In the genomic region with DNA sequence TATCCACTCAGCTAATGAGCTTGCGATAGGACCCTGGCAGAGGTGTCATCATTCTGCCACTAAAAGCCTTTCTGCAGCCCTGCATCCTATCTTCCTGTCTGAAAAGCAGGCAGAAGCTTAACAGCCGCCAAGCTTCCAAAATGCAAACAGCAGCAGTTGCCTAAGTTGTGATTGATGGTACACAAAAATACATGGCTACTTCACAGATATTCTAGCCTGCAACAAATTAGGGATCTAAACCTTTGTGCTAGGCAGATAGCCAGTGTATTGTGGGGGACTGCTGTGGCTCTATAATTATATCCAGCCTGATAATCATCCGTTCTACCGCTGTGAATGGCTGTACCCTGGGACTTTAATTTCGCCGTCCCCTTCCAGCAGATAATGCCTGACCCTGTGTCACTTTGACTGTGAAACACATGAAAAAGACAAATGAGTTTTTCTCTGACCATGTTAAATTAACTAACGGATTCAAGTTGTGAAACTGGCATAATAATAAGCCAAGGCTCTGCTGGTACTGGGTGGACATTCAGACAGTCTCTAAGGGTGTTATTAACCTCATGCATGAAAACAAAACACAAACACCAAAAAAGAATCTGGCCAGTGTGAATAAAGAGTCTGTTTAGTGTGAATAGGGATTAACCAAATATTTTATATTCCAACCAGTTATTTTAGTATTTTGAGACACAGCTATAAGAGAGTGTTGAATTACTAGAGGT, we compare ENCODE assay signal across 15 cellular contexts. TPM values are rescaled to one million over a fixed set of nuclear protein-coding genes. Genes with fewer than 3 reads are reported as not detected.
DNase-seq lines count a peak whose midpoint lies in the region; ATAC-seq and TF ChIP-seq lines count a peak whose summit lies in the region.
"Had no signal": no experiment of that assay in that cellular context is flagged by ENCODE, and none has a peak within 500 bp of the region (broad histone marks: within the 10 kb centered on the region; RNA-seq: fewer than 3 reads in every experiment).

No MANE protein-coding gene starts in this region.

- H3K4me1 ChIP-seq in mesodermal cell (ENCODE audit: control insufficient read depth, insufficient read depth, low read length, poor library complexity, severe bottlenecking) (peaks cover 17% of the 10 kb centered on the region), upper lobe of left lung (peaks cover 0 to 9% (median 4%) of the 10 kb centered on the region in 4 donors), vagina (peaks cover 19% of the 10 kb centered on the region)

- TF ChIP-seq POLR2A in upper lobe of left lung (IDR thresholded peaks at IDR 0.05): no peak
- no peak for TF ChIP-seq POLR2A in erythroblast (IDR thresholded peaks at IDR 0.05; ENCODE audit: low read length)
- TF ChIP-seq POLR2A in vagina (IDR thresholded peaks at IDR 0.05): no peak

- H3K27ac ChIP-seq in mesodermal cell (ENCODE audit: low read depth, low read length, severe bottlenecking): peak overlapping the region; percentile 36
- H3K27ac ChIP-seq in upper lobe of left lung: no peak overlapping the region
- H3K27ac ChIP-seq in vagina: no peak overlapping the region
- H3K27ac ChIP-seq: thoracic aorta had no signal

- no peak overlapping the region for H3K4me3 ChIP-seq in mesodermal cell (ENCODE audit: extremely low read depth, insufficient read depth, low read length, poor library complexity, severe bottlenecking)
- no peak overlapping the region for H3K4me3 ChIP-seq in upper lobe of left lung
- no peak overlapping the region for H3K4me3 ChIP-seq in vagina
- H3K4me3 ChIP-seq: thoracic aorta had no signal

- TF ChIP-seq EP300 in upper lobe of left lung (IDR thresholded peaks at IDR 0.05): no peak

- no peaks in the 10 kb centered on the region for H3K9me3 Mint-ChIP-seq in brain
- H3K9me3 Mint-ChIP-seq in stimulated activated naive CD8-positive, alpha-beta T cell treated with anti-CD3 and anti-CD28 coated beads, Interleukin-15, amount 100 ng/mL, for 72 hours: no peaks in the 10 kb centered on the region
- H3K9me3 Mint-ChIP-seq: activated T-helper 1 cell treated with anti-CD3 and anti-CD28 coated beads, Interleukin-12 subunit alpha, Interleukin-12 subunit beta, Interleukin-2, Interleukin-4 antibody, amounts not matched to agents 30 ng/mL and 10 ng/mL and 1 ng/mL, durations not matched to agents 14 hours and 24 hours and 36 hours; IgD-negative memory B cell; naive B cell had no signal

- DNase-seq in left ventricle myocardium superior: no peak
- DNase-seq in cardiac septum (ENCODE audit: low spot score): no peak
- no peak for DNase-seq in upper lobe of left lung
- no peak for DNase-seq in erythroblast (lab: John Stamatoyannopoulos, UW)
- DNase-seq in stimulated activated naive CD8-positive, alpha-beta T cell treated with anti-CD3 and anti-CD28 coated beads, Interleukin-15, amount 100 ng/mL, for 72 hours: no peak
- no peak for DNase-seq in vagina (ENCODE audit: extremely low spot score in 2 of 2)
- DNase-seq: activated CD4-positive, alpha-beta T cell treated with anti-CD3 and anti-CD28 coated beads for 36 hours; effector CD8-positive, alpha-beta T cell; naive B cell; NCI-H187 had no signal

- ATAC-seq in left ventricle myocardium superior: peak; percentile 56
- ATAC-seq in upper lobe of left lung (ENCODE audit: low FRiP score in 2 of 2): no peak
- ATAC-seq in stimulated activated naive CD8-positive, alpha-beta T cell treated with anti-CD3 and anti-CD28 coated beads, Interleukin-15, amount 100 ng/mL, for 72 hours: no peak
- ATAC-seq: activated CD4-positive, alpha-beta T cell treated with anti-CD3 and anti-CD28 coated beads for 36 hours had no signal

- H3K36me3 ChIP-seq in mesodermal cell (ENCODE audit: control insufficient read depth, insufficient read depth, low read length) (no peaks in the 10 kb centered on the region), upper lobe of left lung (no peaks in the 10 kb centered on the region), vagina (no peaks in the 10 kb centered on the region)
- H3K36me3 ChIP-seq: thoracic aorta had no signal

- no peaks in the 10 kb centered on the region for H3K9me3 ChIP-seq in mesodermal cell (ENCODE audit: control insufficient read depth, low read length)
- H3K9me3 ChIP-seq in upper lobe of left lung: no peaks in the 10 kb centered on the region
- H3K9me3 ChIP-seq in vagina: no peaks in the 10 kb centered on the region
- H3K9me3 ChIP-seq: thoracic aorta had no signal

- H3K4me3 Mint-ChIP-seq in brain: peak overlapping the region; percentile 47 to 76 (median 71)
- H3K4me3 Mint-ChIP-seq in stimulated activated naive CD8-positive, alpha-beta T cell treated with anti-CD3 and anti-CD28 coated beads, Interleukin-15, amount 100 ng/mL, for 72 hours: no peak overlapping the region
- H3K4me3 Mint-ChIP-seq: activated CD4-positive, alpha-beta T cell treated with anti-CD3 and anti-CD28 coated beads for 36 hours; activated T-helper 1 cell treated with anti-CD3 and anti-CD28 coated beads, Interleukin-12 subunit alpha, Interleukin-12 subunit beta, Interleukin-2, Interleukin-4 antibody, amounts not matched to agents 30 ng/mL and 10 ng/mL and 1 ng/mL, durations not matched to agents 14 hours and 24 hours and 36 hours; IgD-negative memory B cell; naive B cell had no signal

- WGBS in mesodermal cell (ENCODE audit: insufficient coverage in 2 of 2), 2 experiments: 52 to 67% methylated on average over 1 to 6 of the region's 7 CpGs
- WGBS in upper lobe of left lung, 2 donors: 56 to 64% methylated on average over 6 to 7 of the region's 7 CpGs

- TF ChIP-seq CTCF in brain (conservative IDR thresholded peaks at IDR 0.05) (no peak), upper lobe of left lung (IDR thresholded peaks at IDR 0.05) (no peak), vagina (IDR thresholded peaks at IDR 0.05) (no peak)

- intact Hi-C loops in left ventricle myocardium superior (cut with micrococcal nuclease) (no loop called here), cardiac septum (cut with DNase I) (no loop called here), vagina (cut with DNase I) (no loop called here)

- H3K4me1 Mint-ChIP-seq in brain: peaks cover 66% of the 10 kb centered on the region
- no peaks in the 10 kb centered on the region for H3K4me1 Mint-ChIP-seq in stimulated activated naive CD8-positive, alpha-beta T cell treated with anti-CD3 and anti-CD28 coated beads, Interleukin-15, amount 100 ng/mL, for 72 hours
- H3K4me1 Mint-ChIP-seq: activated CD4-positive, alpha-beta T cell treated with anti-CD3 and anti-CD28 coated beads for 36 hours; IgD-negative memory B cell; naive B cell had no signal

- H3K27me3 Mint-ChIP-seq in brain: peaks cover 7% of the 10 kb centered on the region
- H3K27me3 Mint-ChIP-seq in stimulated activated naive CD8-positive, alpha-beta T cell treated with anti-CD3 and anti-CD28 coated beads, Interleukin-15, amount 100 ng/mL, for 72 hours: no peaks in the 10 kb centered on the region
- H3K27me3 Mint-ChIP-seq: activated CD4-positive, alpha-beta T cell treated with anti-CD3 and anti-CD28 coated beads for 36 hours; IgD-negative memory B cell; naive B cell had no signal

- peak overlapping the region; percentile 29 to 91 (median 76) for H3K27ac Mint-ChIP-seq in brain
- H3K27ac Mint-ChIP-seq in stimulated activated naive CD8-positive, alpha-beta T cell treated with anti-CD3 and anti-CD28 coated beads, Interleukin-15, amount 100 ng/mL, for 72 hours: no peak overlapping the region
- H3K27ac Mint-ChIP-seq: activated CD4-positive, alpha-beta T cell treated with anti-CD3 and anti-CD28 coated beads for 36 hours; activated T-helper 1 cell treated with anti-CD3 and anti-CD28 coated beads, Interleukin-12 subunit alpha, Interleukin-12 subunit beta, Interleukin-2, Interleukin-4 antibody, amounts not matched to agents 30 ng/mL and 10 ng/mL and 1 ng/mL, durations not matched to agents 14 hours and 24 hours and 36 hours; IgD-negative memory B cell had no signal

- no peaks in the 10 kb centered on the region for H3K36me3 Mint-ChIP-seq in brain
- H3K36me3 Mint-ChIP-seq: IgD-negative memory B cell, naive B cell had no signal

- no peaks in the 10 kb centered on the region for H3K27me3 ChIP-seq in upper lobe of left lung
- H3K27me3 ChIP-seq in vagina: no peaks in the 10 kb centered on the region

RNA-seq across cellular contexts. Expression of gene SEMA6A, which starts 45.9 kb away (rescaled TPM):
- 6.4 TPM for total RNA-seq in left ventricle myocardium superior
- total RNA-seq in cardiac septum: 4.5 TPM
- 34.2 TPM for polyA plus RNA-seq in brain (ENCODE audit: insufficient read depth, low read depth, low replicate concordance)
- 42.2 TPM for polyA plus RNA-seq in mesodermal cell (2013, experiment 1 of 2)
- polyA plus RNA-seq in mesodermal cell (2013, experiment 2 of 2): 44.7 TPM
- total RNA-seq in upper lobe of left lung: 10 to 100 TPM; 17.1 to 66.5 (median 26.9) TPM
- 28.7 TPM for total RNA-seq in vagina
- total RNA-seq: activated CD4-positive, alpha-beta T cell treated with anti-CD3 and anti-CD28 coated beads for 36 hours had no signal

Comparison
In these comparisons a context has a peak if more than half of its experiments do, and no peak if none do; other contexts are left out.
1. H3K27ac Mint-ChIP-seq: peak in brain (5 of 5); none in stimulated activated naive CD8-positive, alpha-beta T cell treated with anti-CD3 and anti-CD28 coated beads, Interleukin-15, amount 100 ng/mL, for 72 hours (0 of 2).
2. H3K4me3 Mint-ChIP-seq: peak in brain (5 of 5); none in stimulated activated naive CD8-positive, alpha-beta T cell treated with anti-CD3 and anti-CD28 coated beads, Interleukin-15, amount 100 ng/mL, for 72 hours (0 of 2).